In genomic region chr10:89590326-89590725, GRCh38 we compare ENCODE assay signal across 30 cellular contexts. TPM values are rescaled to one million over a fixed set of nuclear protein-coding genes. Genes with fewer than 3 reads are reported as not detected.
"Had no signal": no experiment of that assay in that cellular context is flagged by ENCODE, and none has a peak within 500 bp of the region (broad histone marks: within the 10 kb centered on the region; RNA-seq: fewer than 3 reads in every experiment).

No MANE protein-coding gene starts in this region.

- H3K4me1 ChIP-seq: left lung, neural progenitor cell, parathyroid adenoma, testis had no signal

- ATAC-seq: left colon; left lung; sciatic nerve; stimulated activated naive B cell treated with anti-CD40 and anti-IgM and Interleukin-4, amounts not matched to agents 10 μg/mL and 1 μg/mL and 100 μg/mL, for 72 hours; stimulated activated naive CD8-positive, alpha-beta T cell treated with anti-CD3 and anti-CD28 coated beads, Interleukin-15, Interleukin-2, amounts not matched to agents 100 U/mL and 50 U/mL, for 24 hours; upper lobe of right lung had no signal

- DNase-seq: hippocampal formation; kidney glomerular epithelial cell; left colon; left lung; mesendoderm; naive B cell; natural killer cell; nephron progenitor cell; occipital lobe; stimulated activated CD4-positive, alpha-beta T cell treated with anti-CD3 and anti-CD28 coated beads, Interleukin-12 subunit alpha, Interleukin-12 subunit beta, amount 100 ng/mL, for 4 hours; stimulated activated CD4-positive, alpha-beta T cell treated with anti-CD3 and anti-CD28 coated beads, Interleukin-15, amount 100 ng/mL, for 24 hours; stimulated activated CD4-positive, alpha-beta T cell treated with anti-CD3 and anti-CD28 coated beads, Interleukin-2, amount 100 ng/mL, for 24 hours; stimulated activated CD4-positive, alpha-beta T cell treated with anti-CD3 and anti-CD28 coated beads, Interleukin-4, amount 100 ng/mL, for 1 hour; stimulated activated naive B cell treated with anti-CD40 and anti-IgM and Interleukin-4, amounts not matched to agents 10 μg/mL and 1 μg/mL and 100 μg/mL, for 72 hours; stimulated activated naive CD8-positive, alpha-beta T cell treated with anti-CD3 and anti-CD28 coated beads, Interleukin-15, Interleukin-2, amounts not matched to agents 100 U/mL and 50 U/mL, for 24 hours; stomach; testis; tibial artery; trophoblast cell; upper lobe of right lung had no signal

- H3K27me3 ChIP-seq: left lung, neural progenitor cell, neutrophil, right atrium auricular region, stomach, testis, tibial artery, upper lobe of right lung had no signal

- H3K36me3 ChIP-seq: neutrophil, right atrium auricular region, tibial artery, upper lobe of right lung had no signal

- H3K79me2 ChIP-seq: parathyroid adenoma had no signal

- H2AFZ ChIP-seq: neural progenitor cell, parathyroid adenoma had no signal

- H3K9me3 ChIP-seq: left lung, neutrophil, right atrium auricular region, stomach, testis, tibial artery, upper lobe of right lung had no signal

- H3K4me3 ChIP-seq: left lung, lung, neural progenitor cell, right atrium auricular region, skin epidermis, stomach, testis, tibial artery, upper lobe of right lung had no signal

- H3K27ac ChIP-seq: neutrophil, parathyroid adenoma, skin epidermis, testis, upper lobe of right lung had no signal

- FAIRE-seq: keratinocyte, urothelium cell line had no signal

- H3K4me2 ChIP-seq: neural progenitor cell had no signal

- H3K9ac ChIP-seq: neural progenitor cell, parathyroid adenoma had no signal

RNA-seq across cellular contexts. Expression of gene SLC16A12, which starts 54.9 kb away (rescaled TPM):
- total RNA-seq: mononuclear cell, natural killer cell had no signal
